In genomic region chr2:111662771-111663470, GRCh38 we compare ENCODE assay signal across 8 cellular contexts.
DNase-seq lines count a peak whose midpoint lies in the region; ATAC-seq, FAIRE-seq and TF ChIP-seq lines count a peak whose summit lies in the region.

No MANE protein-coding gene starts in this region.

- no peak for TF ChIP-seq POLR2A in K562 (conservative IDR thresholded peaks at IDR 0.05)

- ATAC-seq in HG03108 (IDR thresholded peaks at IDR 0.05; ENCODE audit: unreplicated experiment) = peak; percentile 86
- ATAC-seq in K562 = peak; percentile 62
- peak; percentile 82 for ATAC-seq in stimulated activated memory B cell treated with anti-CD40 and anti-IgM and Interleukin-4, amounts not matched to agents 10 μg/mL and 1 μg/mL and 100 μg/mL, for 72 hours
- ATAC-seq in HG03139 (IDR thresholded peaks at IDR 0.05; ENCODE audit: unreplicated experiment) = no peak
- ATAC-seq in naive thymus-derived CD8-positive, alpha-beta T cell = no peak
- ATAC-seq in HG02610 (IDR thresholded peaks at IDR 0.05; ENCODE audit: unreplicated experiment) = no peak

- H3K9me1 ChIP-seq in K562 (ENCODE audit: control insufficient read depth, insufficient read depth, low read length) = no peaks in the 10 kb centered on the region

- no TSS peak for BruUV-seq in K562 (replicated peaks; lab: Mats Ljungman, UMichigan)

- no peak overlapping the region for H3K4me3 Mint-ChIP-seq in stimulated activated memory B cell treated with anti-CD40 and anti-IgM and Interleukin-4, amounts not matched to agents 10 μg/mL and 1 μg/mL and 100 μg/mL, for 72 hours
- H3K4me3 Mint-ChIP-seq in naive thymus-derived CD8-positive, alpha-beta T cell = no peak overlapping the region

- TF ChIP-seq RAD21 in K562 (CRISPR knock-in tag; conservative IDR thresholded peaks at IDR 0.05 in 1 of 2, IDR thresholded peaks at IDR 0.05 in 1 of 2) = no peak

- POLR2A ChIA-PET in K562 (lab: Yijun Ruan, JAX) = interaction anchor here (1.1 to 1.4 kb wide), 2 partner anchors 8 kb away, joined by 4 read pairs; no protein-coding TSS in a partner anchor
- POLR2A ChIA-PET in naive thymus-derived CD8-positive, alpha-beta T cell (lab: Charles Lee) = no interaction called here

- H3K36me3 Mint-ChIP-seq in stimulated activated memory B cell treated with anti-CD40 and anti-IgM and Interleukin-4, amounts not matched to agents 10 μg/mL and 1 μg/mL and 100 μg/mL, for 72 hours = no peaks in the 10 kb centered on the region
- H3K36me3 Mint-ChIP-seq in naive thymus-derived CD8-positive, alpha-beta T cell = no peaks in the 10 kb centered on the region

- CTCF ChIA-PET in K562 (lab: Yijun Ruan, JAX; ENCODE audit: low intra/inter-chr PET ratio) = no interaction called here

- peak overlapping the region; percentile 72 for H3K4me2 ChIP-seq in K562 (ENCODE audit: insufficient read depth, low read length)

- H3K27me3 Mint-ChIP-seq in stimulated activated memory B cell treated with anti-CD40 and anti-IgM and Interleukin-4, amounts not matched to agents 10 μg/mL and 1 μg/mL and 100 μg/mL, for 72 hours = no peaks in the 10 kb centered on the region
- peaks cover 0 to 1% (median 0%) of the 10 kb centered on the region in 5 donors for H3K27me3 Mint-ChIP-seq in naive thymus-derived CD8-positive, alpha-beta T cell

- intact Hi-C loops in K562 (cut with micrococcal nuclease) = no loop called here

- H3K27ac Mint-ChIP-seq in stimulated activated memory B cell treated with anti-CD40 and anti-IgM and Interleukin-4, amounts not matched to agents 10 μg/mL and 1 μg/mL and 100 μg/mL, for 72 hours = no peak overlapping the region
- no peak overlapping the region for H3K27ac Mint-ChIP-seq in naive thymus-derived CD8-positive, alpha-beta T cell

- H3K27me3 ChIP-seq in K562 (ENCODE audit: control insufficient read depth in 2 of 2, insufficient read depth in 2 of 2, low read length in 2 of 2) = no peaks in the 10 kb centered on the region

- H3K4me1 ChIP-seq in K562 (replicated peaks in 1 of 2; ENCODE audit: control insufficient read depth in 2 of 2, insufficient read depth in 2 of 2, low read length in 2 of 2) = peaks cover 9 to 25% of the 10 kb centered on the region in 2 experiments; a peak in 4 of 5 replicates

- no peaks in the 10 kb centered on the region for H3K9me3 Mint-ChIP-seq in stimulated activated memory B cell treated with anti-CD40 and anti-IgM and Interleukin-4, amounts not matched to agents 10 μg/mL and 1 μg/mL and 100 μg/mL, for 72 hours
- H3K9me3 Mint-ChIP-seq in naive thymus-derived CD8-positive, alpha-beta T cell = no peaks in the 10 kb centered on the region

- 3% methylated on average over 6 of the region's 7 CpGs for WGBS in K562 (ENCODE audit: insufficient coverage, low coverage, missing lambda C conversion rate)

- peak overlapping the region; percentile 76; the same call in 1 of the 2 replicates for H2AFZ ChIP-seq in K562 (ENCODE audit: low read depth, low read length)

- TF ChIP-seq EP300 in K562 (IDR thresholded peaks at IDR 0.05; ENCODE audit: low read length) = no peak

- H3K36me3 ChIP-seq in K562 (ENCODE audit: control insufficient read depth, insufficient read depth, low read length) = no peaks in the 10 kb centered on the region; the same call in 2 of the 3 replicates

- no peaks in the 10 kb centered on the region; the same call in 1 of the 2 replicates for H3K9me3 ChIP-seq in K562 (replicated peaks; ENCODE audit: control insufficient read depth, insufficient read depth, low read depth, low read length)

- in situ Hi-C loops in K562 (cut with MboI) = no loop called here

- peak overlapping the region in 1 of 2 experiments; percentile 57; a peak in 1 of 4 replicates for H3K9ac ChIP-seq in K562 (ENCODE audit: insufficient read depth in 1 of 2, low read depth in 2 of 2, low read length in 2 of 2)

- TF ChIP-seq CTCF in K562 (IDR thresholded peaks at IDR 0.05 in 2 of 3, conservative IDR thresholded peaks at IDR 0.05 in 1 of 3; ENCODE audit: insufficient read depth in 2 of 3, low read depth in 1 of 3, low read length in 3 of 3) = no peak

- H3K79me2 ChIP-seq in K562 (ENCODE audit: control insufficient read depth, insufficient read depth, low read length) = no peaks in the 10 kb centered on the region

- H3K4me3 ChIP-seq in K562 = no peak overlapping the region

- DNase-seq in activated naive CD4-positive, alpha-beta T cell treated with Interleukin-2 at 50 U/mL for 16 hours = peak; percentile 51
- no peak for DNase-seq in activated naive CD4-positive, alpha-beta T cell treated with anti-CD3 and anti-CD28 coated beads, Interleukin-2, amount 50 U/mL, for 16 hours
- DNase-seq in K562 (ENCODE audit: extremely low read depth in 1 of 4, low spot score in 3 of 4) = no peak
- no peak for DNase-seq in naive thymus-derived CD8-positive, alpha-beta T cell

- peaks cover 27% of the 10 kb centered on the region for H3K4me1 Mint-ChIP-seq in stimulated activated memory B cell treated with anti-CD40 and anti-IgM and Interleukin-4, amounts not matched to agents 10 μg/mL and 1 μg/mL and 100 μg/mL, for 72 hours
- H3K4me1 Mint-ChIP-seq in naive thymus-derived CD8-positive, alpha-beta T cell = peaks cover 0 to 10% (median 0%) of the 10 kb centered on the region in 4 donors

- H3K27ac ChIP-seq in K562 (ENCODE audit: extremely low read depth, low read depth, low read length) = no peak overlapping the region; the same call in 2 of the 3 replicates

- no peak for FAIRE-seq in K562 (lab: Jason Lieb, UNC)

- H4K20me1 ChIP-seq in K562 (replicated peaks; ENCODE audit: control insufficient read depth, insufficient read depth, low read length) = 0 out of 2 replicates have a peak, but pooled peaks cover 3% of the 10 kb centered on the region

TF ChIP-seq in K562, 482 proteins besides CTCF, POLR2A, EP300 and RAD21:
- TF ChIP-seq POLR3G (IDR thresholded peaks at IDR 0.05; ENCODE audit: extremely low read depth, insufficient read length, insufficient replicate concordance) (no peak), NRF1 (conservative IDR thresholded peaks at IDR 0.05 in 1 of 2, IDR thresholded peaks at IDR 0.05 in 1 of 2) (peak in 1 of 2 experiments; percentile 42; a peak in 1 of 4 replicates), ZFX (CRISPR knock-in tag; IDR thresholded peaks at IDR 0.05) (peak; percentile 40; the same call in 1 of the 2 replicates), ESRRA (IDR thresholded peaks at IDR 0.05; ENCODE audit: borderline replicate concordance, low read depth) (0 out of 2 replicates have a peak, but pooled peaks have one; percentile 19), CHCHD3 (CRISPR knock-in tag; IDR thresholded peaks at IDR 0.05) (no peak), PBX2 (CRISPR knock-in tag; IDR thresholded peaks at IDR 0.05; ENCODE audit: low read depth) (no peak), PBX2 (tag; conservative IDR thresholded peaks at IDR 0.05; ENCODE audit: low read depth) (no peak), ZNF589 (CRISPR knock-in tag; IDR thresholded peaks at IDR 0.05; ENCODE audit: low read depth) (peak; percentile 72; the same call in 1 of the 2 replicates), ZBTB17 (CRISPR knock-in tag; IDR thresholded peaks at IDR 0.05) (no peak)

Comparison
In these comparisons a context has a peak if more than half of its experiments do, and no peak if none do; other contexts are left out.
1. ATAC-seq: peak in HG03108 (single experiment), K562 (single experiment) and stimulated activated memory B cell treated with anti-CD40 and anti-IgM and Interleukin-4, amounts not matched to agents 10 μg/mL and 1 μg/mL and 100 μg/mL, for 72 hours (single experiment); none in HG03139 (single experiment), naive thymus-derived CD8-positive, alpha-beta T cell (0 of 2) and HG02610 (single experiment).